ENCODE assay signal across 8 cellular contexts in the genomic region with DNA sequence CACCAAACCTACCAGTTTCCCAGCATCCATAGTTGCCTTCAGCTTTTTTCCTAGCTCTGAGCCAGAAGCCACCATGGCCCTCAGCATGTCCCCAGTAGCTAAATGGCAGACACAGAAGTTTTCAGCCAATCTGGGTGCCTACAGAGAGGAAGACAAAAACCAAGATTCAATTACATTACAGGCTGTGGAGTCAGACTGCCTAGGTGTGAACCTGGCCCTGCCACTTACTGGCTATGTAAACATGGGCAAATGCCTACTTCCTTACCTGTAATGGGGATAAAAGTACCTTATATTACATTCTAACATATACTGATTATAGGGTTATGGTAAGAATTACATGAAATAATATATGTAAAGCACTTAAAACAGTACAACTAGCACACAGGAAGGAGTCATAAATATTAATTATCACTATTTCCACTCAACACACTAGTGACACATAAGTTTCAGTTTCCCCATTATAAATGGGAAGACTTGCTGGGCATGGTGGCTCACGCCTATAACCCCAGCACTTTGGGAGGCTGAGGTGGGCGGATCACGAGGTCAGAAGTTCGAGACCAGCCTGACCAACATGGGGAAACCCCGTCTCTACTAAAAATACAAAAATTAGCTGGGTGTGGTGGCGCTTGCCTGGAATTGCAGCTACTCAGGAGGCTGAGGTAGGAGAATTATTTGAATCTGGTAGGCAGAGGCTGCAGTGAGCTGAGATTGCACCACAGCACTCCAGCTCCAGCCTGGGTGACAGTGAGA. TPM values are rescaled to one million over a fixed set of nuclear protein-coding genes. Genes with fewer than 3 reads are reported as not detected.
DNase-seq lines count a peak whose midpoint lies in the region; TF ChIP-seq lines count a peak whose summit lies in the region.
"Not testable (repeated sequence)": the region's sequence is repeated elsewhere in the genome, so short reads cannot be mapped to it uniquely, and the experiment has no call there.

No MANE protein-coding gene starts in this region.

- not testable (repeated sequence) for H3K27me3 ChIP-seq in thyroid gland

- H3K9me3 Mint-ChIP-seq in activated naive CD4-positive, alpha-beta T cell treated with anti-CD3 and anti-CD28 coated beads, Interleukin-2, amount 10 ng/mL, durations not matched to agents 7 days and 5 days; immature natural killer cell: not testable (repeated sequence)

- not testable (repeated sequence) for TF ChIP-seq CTCF in thyroid gland (IDR thresholded peaks at IDR 0.05)

- H3K36me3 Mint-ChIP-seq in activated naive CD4-positive, alpha-beta T cell treated with anti-CD3 and anti-CD28 coated beads, Interleukin-2, amount 10 ng/mL, durations not matched to agents 7 days and 5 days = peaks cover 50% of the 10 kb centered on the region
- peaks cover 12 to 33% (median 16%) of the 10 kb centered on the region in 3 donors for H3K36me3 Mint-ChIP-seq in immature natural killer cell

- TF ChIP-seq POLR2A in thyroid gland (IDR thresholded peaks at IDR 0.05) = not testable (repeated sequence)

- DNase-seq in NCI-H2029 treated with DMSO at 0.1 percent for 48 hours (lab: John Stamatoyannopoulos, UW) (peak; percentile 18), immature natural killer cell (peak in 1 of 3 donors; percentile 7)
- DNase-seq in activated CD4-positive, alpha-beta T cell treated with anti-CD3 and anti-CD28 coated beads for 4 hours = peak; percentile 48 to 52
- DNase-seq in activated CD8-positive, alpha-beta memory T cell treated with anti-CD3 and anti-CD28 coated beads, Interleukin-2, amount 50 U/mL, for 48 hours = peak; percentile 82
- peak; percentile 24 for DNase-seq in activated naive CD4-positive, alpha-beta T cell treated with anti-CD3 and anti-CD28 coated beads, Interleukin-2, amount 10 ng/mL, durations not matched to agents 7 days and 5 days
- peak; percentile 84 for DNase-seq in stimulated activated CD4-positive, alpha-beta T cell treated with anti-CD3 and anti-CD28 coated beads, Interleukin-15, amount 100 ng/mL, for 24 hours
- peak; percentile 33 for DNase-seq in stimulated activated CD8-positive, alpha-beta memory T cell treated with anti-CD3 and anti-CD28 coated beads, Interleukin-15, amount 100 ng/mL, for 24 hours (ENCODE audit: low read depth)
- not testable (repeated sequence) for DNase-seq in thyroid gland

- CTCF ChIA-PET in activated naive CD4-positive, alpha-beta T cell treated with anti-CD3 and anti-CD28 coated beads, Interleukin-2, amount 10 ng/mL, durations not matched to agents 7 days and 5 days (lab: Charles Lee) = interaction anchor here (0.8 to 1.3 kb wide), 3 partner anchors 10 to 87 kb away, joined by 3 to 5 read pairs (median 4); no protein-coding TSS in a partner anchor

- intact Hi-C loops in thyroid gland (cut with DNase I) = not testable (repeated sequence)

- H3K27ac Mint-ChIP-seq in activated naive CD4-positive, alpha-beta T cell treated with anti-CD3 and anti-CD28 coated beads, Interleukin-2, amount 10 ng/mL, durations not matched to agents 7 days and 5 days = not testable (repeated sequence)
- peak overlapping the region in 4 of 6 donors; percentile 24 to 74 (median 61) for H3K27ac Mint-ChIP-seq in immature natural killer cell

- peak overlapping the region in 2 of 3 donors; percentile 18 to 94 for H3K27ac ChIP-seq in thyroid gland

- not testable (repeated sequence) for H3K9me3 ChIP-seq in thyroid gland

- peaks cover 25% of the 10 kb centered on the region for H3K4me1 Mint-ChIP-seq in activated naive CD4-positive, alpha-beta T cell treated with anti-CD3 and anti-CD28 coated beads, Interleukin-2, amount 10 ng/mL, durations not matched to agents 7 days and 5 days
- peaks cover 19 to 51% of the 10 kb centered on the region in 2 donors for H3K4me1 Mint-ChIP-seq in immature natural killer cell

- H3K36me3 ChIP-seq in thyroid gland = peaks cover 26 to 29% of the 10 kb centered on the region in 2 donors

- not testable (repeated sequence) for H3K4me3 Mint-ChIP-seq in activated naive CD4-positive, alpha-beta T cell treated with anti-CD3 and anti-CD28 coated beads, Interleukin-2, amount 10 ng/mL, durations not matched to agents 7 days and 5 days; immature natural killer cell

- H3K4me3 ChIP-seq in thyroid gland (replicated peaks in 1 of 3) = not testable (repeated sequence)

- peaks cover 32 to 52% of the 10 kb centered on the region in 2 donors for H3K4me1 ChIP-seq in thyroid gland

- WGBS in thyroid gland, 2 donors = 91 to 92% methylated on average over 6 of the region's 6 CpGs

- H3K27me3 Mint-ChIP-seq in activated naive CD4-positive, alpha-beta T cell treated with anti-CD3 and anti-CD28 coated beads, Interleukin-2, amount 10 ng/mL, durations not matched to agents 7 days and 5 days; immature natural killer cell (ENCODE audit: low read depth in 3 of 3): not testable (repeated sequence)

RNA-seq across cellular contexts. Expression of gene AK2, which starts 12.1 kb away (rescaled TPM):
- polyA plus RNA-seq in immature natural killer cell = 100 to 1,000 TPM; 138 to 174 (median 143) TPM
- 100 to 1,000 TPM; 214 to 308 (median 256) TPM for total RNA-seq in thyroid gland

RNA-seq across cellular contexts. Expression of gene AZIN2, which starts 56.3 kb away (rescaled TPM):
- 1 to 10 TPM; 1.6 to 2.9 (median 1.8) TPM for polyA plus RNA-seq in immature natural killer cell
- total RNA-seq in thyroid gland = 10 to 100 TPM in 1 of 4 donors, 1 to 10 TPM in 3; 4.9 to 13.6 (median 5.3) TPM

RNA-seq across cellular contexts. Expression of gene RNF19B, which starts 60.0 kb away (rescaled TPM):
- polyA plus RNA-seq in immature natural killer cell = 1 to 10 TPM; 1.0 to 3.2 (median 2.8) TPM
- total RNA-seq in thyroid gland = 10 to 100 TPM; 13.6 to 24.6 (median 22.4) TPM
